In the genomic region with DNA sequence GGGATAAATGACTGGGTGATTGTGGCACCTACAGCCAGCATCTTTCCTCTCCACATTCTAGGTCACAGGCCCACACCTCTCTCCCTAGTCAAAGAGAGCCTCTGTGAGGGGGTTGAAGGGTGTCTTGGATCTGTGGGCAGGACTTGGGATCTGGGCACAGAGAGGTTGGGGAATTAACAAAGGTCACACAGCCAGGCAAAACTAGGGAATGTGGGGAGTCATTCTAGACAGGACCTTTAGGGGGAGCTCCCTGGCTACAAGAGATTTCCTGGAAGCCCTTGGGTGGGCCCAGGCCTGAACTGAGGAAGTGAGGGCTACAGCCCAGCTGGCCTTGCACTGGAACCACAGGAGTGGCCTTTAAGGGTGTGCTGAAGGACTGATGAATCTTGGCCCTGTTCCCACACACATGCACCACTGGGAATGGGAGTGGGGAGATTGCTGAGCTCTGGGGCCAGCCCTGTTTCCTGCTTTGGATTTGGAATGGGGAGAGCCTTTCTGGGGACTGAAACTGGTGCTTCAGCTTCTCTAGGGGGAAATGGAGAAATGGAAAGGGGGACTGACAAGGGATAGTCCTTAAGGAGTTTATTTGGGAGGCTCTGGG, we compare ENCODE assay signal across 1 cellular context.
TF ChIP-seq lines count a peak whose summit lies in the region.

No MANE protein-coding gene starts in this region.

TF ChIP-seq in K562, 482 proteins besides CTCF, POLR2A, EP300 and RAD21 (continued from another document):
- TF ChIP-seq MAZ (CRISPR knock-in tag; conservative IDR thresholded peaks at IDR 0.05 in 1 of 2, IDR thresholded peaks at IDR 0.05 in 1 of 2) (peak; percentile 37 to 92; a peak in 2 of 4 replicates), TBP (optimal IDR thresholded peaks at IDR 0.05; ENCODE audit: low read depth, low read length) (no peak), HNRNPK (IDR thresholded peaks at IDR 0.05; ENCODE audit: low read depth, low read length, poor library complexity, severe bottlenecking) (no peak), TEAD2 (tag; IDR thresholded peaks at IDR 0.05) (peak; percentile 20; the same call in 1 of the 2 replicates), E2F8 (IDR thresholded peaks at IDR 0.05; ENCODE audit: low read depth, partially characterized antibody) (peak; percentile 40), JUN (IDR thresholded peaks at IDR 0.05; ENCODE audit: borderline replicate concordance, low read depth, low read length) (no peak), JUN (CRISPR knock-in tag; IDR thresholded peaks at IDR 0.05; ENCODE audit: borderline replicate concordance) (no peak), ESRRA (IDR thresholded peaks at IDR 0.05; ENCODE audit: borderline replicate concordance, low read depth) (peak; percentile 83; the same call in 1 of the 2 replicates), ELF1 (tag; IDR thresholded peaks at IDR 0.05) (peak; percentile 61), SREBF2 (CRISPR knock-in tag; IDR thresholded peaks at IDR 0.05) (no peak), NFIX (CRISPR knock-in tag; IDR thresholded peaks at IDR 0.05; ENCODE audit: low read depth) (no peak), NFATC3 (IDR thresholded peaks at IDR 0.05) (peak; percentile 56; the same call in 1 of the 2 replicates), NR2C1 (IDR thresholded peaks at IDR 0.05) (no peak), NR2C1 (tag; IDR thresholded peaks at IDR 0.05) (no peak), SP1 (CRISPR knock-in tag; IDR thresholded peaks at IDR 0.05) (peak; percentile 71; the same call in 1 of the 2 replicates), PREB (CRISPR knock-in tag; IDR thresholded peaks at IDR 0.05) (0 out of 2 replicates have a peak, but pooled peaks have one; percentile 18), RB1 (IDR thresholded peaks at IDR 0.05; ENCODE audit: low read depth) (peak; percentile 49; the same call in 1 of the 2 replicates), KLF16 (IDR thresholded peaks at IDR 0.05) (peak; percentile 71), KLF1 (tag; IDR thresholded peaks at IDR 0.05) (no peak), MEF2A (IDR thresholded peaks at IDR 0.05; ENCODE audit: control insufficient read depth, low read depth, low read length) (no peak), NFE2 (IDR thresholded peaks at IDR 0.05; ENCODE audit: low read depth) (peak; percentile 28; the same call in 1 of the 2 replicates), HDAC6 (IDR thresholded peaks at IDR 0.05; ENCODE audit: low read depth, low read length) (no peak), TOE1 (IDR thresholded peaks at IDR 0.05; ENCODE audit: borderline replicate concordance) (peak; percentile 52; the same call in 1 of the 2 replicates), TOE1 (CRISPR knock-in tag; IDR thresholded peaks at IDR 0.05; ENCODE audit: borderline replicate concordance, low read depth) (no peak), UBTF (IDR thresholded peaks at IDR 0.05; ENCODE audit: borderline replicate concordance in 1 of 2, low read depth in 2 of 2, low read length in 2 of 2) (0 out of 4 replicates have a peak, but pooled peaks of 1 of the 2 experiments have one; percentile 49), BHLHE40 (IDR thresholded peaks at IDR 0.05; ENCODE audit: low read length) (peak; percentile 77), CREB3L1 (IDR thresholded peaks at IDR 0.05; ENCODE audit: borderline replicate concordance, low read depth) (peak; percentile 29; the same call in 1 of the 2 replicates), CHD4 (IDR thresholded peaks at IDR 0.05; ENCODE audit: insufficient read depth, insufficient replicate concordance, low read depth, low read length, poor library complexity, severe bottlenecking) (peak; percentile 37), ZC3H8 (IDR thresholded peaks at IDR 0.05) (no peak), MYC (IDR thresholded peaks at IDR 0.05; ENCODE audit: low read depth, low read length) (peak; percentile 81), MYC (CRISPR knock-in tag; IDR thresholded peaks at IDR 0.05; ENCODE audit: borderline replicate concordance, low read depth) (no peak), BRD9 (IDR thresholded peaks at IDR 0.05; ENCODE audit: low read depth, partially characterized antibody) (peak; percentile 93), HDAC2 (IDR thresholded peaks at IDR 0.05) (peak; percentile 97), RBM39 (optimal IDR thresholded peaks at IDR 0.05; ENCODE audit: low read depth, low read length) (peak; percentile 63), MXI1 (IDR thresholded peaks at IDR 0.05; ENCODE audit: low read depth, low read length) (no peak), CBFA2T2 (conservative IDR thresholded peaks at IDR 0.05) (0 out of 2 replicates have a peak, but pooled peaks have one; percentile 22)
- TF ChIP-seq, protein P1, sequence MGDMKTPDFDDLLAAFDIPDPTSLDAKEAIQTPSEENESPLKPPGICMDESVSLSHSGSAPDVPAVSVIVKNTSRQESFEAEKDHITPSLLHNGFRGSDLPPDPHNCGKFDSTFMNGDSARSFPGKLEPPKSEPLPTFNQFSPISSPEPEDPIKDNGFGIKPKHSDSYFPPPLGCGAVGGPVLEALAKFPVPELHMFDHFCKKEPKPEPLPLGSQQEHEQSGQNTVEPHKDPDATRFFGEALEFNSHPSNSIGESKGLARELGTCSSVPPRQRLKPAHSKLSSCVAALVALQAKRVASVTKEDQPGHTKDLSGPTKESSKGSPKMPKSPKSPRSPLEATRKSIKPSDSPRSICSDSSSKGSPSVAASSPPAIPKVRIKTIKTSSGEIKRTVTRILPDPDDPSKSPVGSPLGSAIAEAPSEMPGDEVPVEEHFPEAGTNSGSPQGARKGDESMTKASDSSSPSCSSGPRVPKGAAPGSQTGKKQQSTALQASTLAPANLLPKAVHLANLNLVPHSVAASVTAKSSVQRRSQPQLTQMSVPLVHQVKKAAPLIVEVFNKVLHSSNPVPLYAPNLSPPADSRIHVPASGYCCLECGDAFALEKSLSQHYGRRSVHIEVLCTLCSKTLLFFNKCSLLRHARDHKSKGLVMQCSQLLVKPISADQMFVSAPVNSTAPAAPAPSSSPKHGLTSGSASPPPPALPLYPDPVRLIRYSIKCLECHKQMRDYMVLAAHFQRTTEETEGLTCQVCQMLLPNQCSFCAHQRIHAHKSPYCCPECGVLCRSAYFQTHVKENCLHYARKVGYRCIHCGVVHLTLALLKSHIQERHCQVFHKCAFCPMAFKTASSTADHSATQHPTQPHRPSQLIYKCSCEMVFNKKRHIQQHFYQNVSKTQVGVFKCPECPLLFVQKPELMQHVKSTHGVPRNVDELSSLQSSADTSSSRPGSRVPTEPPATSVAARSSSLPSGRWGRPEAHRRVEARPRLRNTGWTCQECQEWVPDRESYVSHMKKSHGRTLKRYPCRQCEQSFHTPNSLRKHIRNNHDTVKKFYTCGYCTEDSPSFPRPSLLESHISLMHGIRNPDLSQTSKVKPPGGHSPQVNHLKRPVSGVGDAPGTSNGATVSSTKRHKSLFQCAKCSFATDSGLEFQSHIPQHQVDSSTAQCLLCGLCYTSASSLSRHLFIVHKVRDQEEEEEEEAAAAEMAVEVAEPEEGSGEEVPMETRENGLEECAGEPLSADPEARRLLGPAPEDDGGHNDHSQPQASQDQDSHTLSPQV (IDR thresholded peaks at IDR 0.05): peak; percentile 49
- TF ChIP-seq, protein P2, sequence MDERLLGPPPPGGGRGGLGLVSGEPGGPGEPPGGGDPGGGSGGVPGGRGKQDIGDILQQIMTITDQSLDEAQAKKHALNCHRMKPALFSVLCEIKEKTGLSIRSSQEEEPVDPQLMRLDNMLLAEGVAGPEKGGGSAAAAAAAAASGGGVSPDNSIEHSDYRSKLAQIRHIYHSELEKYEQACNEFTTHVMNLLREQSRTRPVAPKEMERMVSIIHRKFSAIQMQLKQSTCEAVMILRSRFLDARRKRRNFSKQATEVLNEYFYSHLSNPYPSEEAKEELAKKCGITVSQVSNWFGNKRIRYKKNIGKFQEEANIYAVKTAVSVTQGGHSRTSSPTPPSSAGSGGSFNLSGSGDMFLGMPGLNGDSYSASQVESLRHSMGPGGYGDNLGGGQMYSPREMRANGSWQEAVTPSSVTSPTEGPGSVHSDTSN (CRISPR knock-in tag; IDR thresholded peaks at IDR 0.05; ENCODE audit: low read depth): no peak
- TF ChIP-seq, protein P2 (tag; conservative IDR thresholded peaks at IDR 0.05; ENCODE audit: low read depth): no peak
- TF ChIP-seq, protein P3, sequence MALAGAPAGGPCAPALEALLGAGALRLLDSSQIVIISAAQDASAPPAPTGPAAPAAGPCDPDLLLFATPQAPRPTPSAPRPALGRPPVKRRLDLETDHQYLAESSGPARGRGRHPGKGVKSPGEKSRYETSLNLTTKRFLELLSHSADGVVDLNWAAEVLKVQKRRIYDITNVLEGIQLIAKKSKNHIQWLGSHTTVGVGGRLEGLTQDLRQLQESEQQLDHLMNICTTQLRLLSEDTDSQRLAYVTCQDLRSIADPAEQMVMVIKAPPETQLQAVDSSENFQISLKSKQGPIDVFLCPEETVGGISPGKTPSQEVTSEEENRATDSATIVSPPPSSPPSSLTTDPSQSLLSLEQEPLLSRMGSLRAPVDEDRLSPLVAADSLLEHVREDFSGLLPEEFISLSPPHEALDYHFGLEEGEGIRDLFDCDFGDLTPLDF (CRISPR knock-in tag; IDR thresholded peaks at IDR 0.05): 0 out of 2 replicates have a peak, but pooled peaks have one; percentile 50
